In genomic region chr10:88553116-88553752, GRCh38 we compare ENCODE assay signal across 8 cellular contexts. TPM values are rescaled to one million over a fixed set of nuclear protein-coding genes. Genes with fewer than 3 reads are reported as not detected.
A peak's percentile ranks its signal among the peaks of the same experiment; 100 is the strongest.
DNase-seq lines count a peak whose midpoint lies in the region; ATAC-seq and TF ChIP-seq lines count a peak whose summit lies in the region.

No MANE protein-coding gene starts in this region.

- H3K36me3 ChIP-seq in CD4-positive, CD25-positive, alpha-beta regulatory T cell (ENCODE audit: control insufficient read depth, insufficient read depth, low read length), result no peaks in the 10 kb centered on the region

- H3K27me3 ChIP-seq in CD4-positive, CD25-positive, alpha-beta regulatory T cell (ENCODE audit: control insufficient read depth, insufficient read depth, low read length), result no peaks in the 10 kb centered on the region

- H3K4me3 ChIP-seq in CD4-positive, CD25-positive, alpha-beta regulatory T cell (ENCODE audit: low read depth, low read length), result no peak overlapping the region
- H3K4me3 ChIP-seq in foreskin fibroblast (ENCODE audit: low read depth in 1 of 2, low read length in 2 of 2), result no peak overlapping the region

- no peak overlapping the region for H3K4me3 Mint-ChIP-seq in CD4-positive, CD25-positive, alpha-beta regulatory T cell
- no peak overlapping the region for H3K4me3 Mint-ChIP-seq in activated T-cell treated with anti-CD3 and anti-CD28 coated beads, Interleukin-2, amount 50 U/mL, for 4 hours

- no peaks in the 10 kb centered on the region for H3K27me3 Mint-ChIP-seq in CD4-positive, CD25-positive, alpha-beta regulatory T cell
- H3K27me3 Mint-ChIP-seq in activated T-cell treated with anti-CD3 and anti-CD28 coated beads, Interleukin-2, amount 50 U/mL, for 4 hours (ENCODE audit: low read depth), result no peaks in the 10 kb centered on the region

- H3K4me1 ChIP-seq in CD4-positive, CD25-positive, alpha-beta regulatory T cell (ENCODE audit: control insufficient read depth, insufficient read depth, low read length, poor library complexity, severe bottlenecking), result no peaks in the 10 kb centered on the region

- no peaks in the 10 kb centered on the region for H3K9me3 ChIP-seq in CD4-positive, CD25-positive, alpha-beta regulatory T cell (ENCODE audit: control insufficient read depth in 2 of 2, low read length in 2 of 2)

- TF ChIP-seq CTCF in foreskin fibroblast (IDR thresholded peaks at IDR 0.05; ENCODE audit: low read depth, low read length), result peak; percentile 84

- H3K27ac Mint-ChIP-seq in CD4-positive, CD25-positive, alpha-beta regulatory T cell, result no peak overlapping the region

- no peaks in the 10 kb centered on the region for H3K9me3 Mint-ChIP-seq in CD4-positive, CD25-positive, alpha-beta regulatory T cell
- H3K9me3 Mint-ChIP-seq in activated T-cell treated with anti-CD3 and anti-CD28 coated beads, Interleukin-2, amount 50 U/mL, for 4 hours, result no peaks in the 10 kb centered on the region

- DNase-seq in CD4-positive, CD25-positive, alpha-beta regulatory T cell, result peak; percentile 5 to 70 (median 49)
- peak; percentile 37 for DNase-seq in NCI-H82 treated with DMSO at 0.1 percent for 48 hours (lab: John Stamatoyannopoulos, UW; ENCODE audit: unreplicated experiment)
- DNase-seq in activated T-cell treated with anti-CD3 and anti-CD28 coated beads, Interleukin-2, amount 50 U/mL, for 4 hours, result no peak
- peak; percentile 83 to 92 for DNase-seq in foreskin fibroblast
- peak; percentile 55 for DNase-seq in non-pigmented ciliary epithelial cell (ENCODE audit: low read depth)

- H3K36me3 Mint-ChIP-seq in CD4-positive, CD25-positive, alpha-beta regulatory T cell, result no peaks in the 10 kb centered on the region
- no peaks in the 10 kb centered on the region for H3K36me3 Mint-ChIP-seq in activated T-cell treated with anti-CD3 and anti-CD28 coated beads, Interleukin-2, amount 50 U/mL, for 4 hours (ENCODE audit: insufficient read depth)

- H3K4me1 Mint-ChIP-seq in CD4-positive, CD25-positive, alpha-beta regulatory T cell, result no peaks in the 10 kb centered on the region
- no peaks in the 10 kb centered on the region for H3K4me1 Mint-ChIP-seq in activated T-cell treated with anti-CD3 and anti-CD28 coated beads, Interleukin-2, amount 50 U/mL, for 4 hours (ENCODE audit: low read depth)

- H3K27ac ChIP-seq in CD4-positive, CD25-positive, alpha-beta regulatory T cell (ENCODE audit: insufficient read depth, low read length, poor library complexity, severe bottlenecking), result no peak overlapping the region

- ATAC-seq in CD4-positive, CD25-positive, alpha-beta regulatory T cell (ENCODE audit: low read depth in 2 of 2), result peak in 1 of 2 donors; percentile 71
- ATAC-seq in GM18867 (IDR thresholded peaks at IDR 0.05; ENCODE audit: unreplicated experiment), result peak; percentile 73
- ATAC-seq in HG03280 (IDR thresholded peaks at IDR 0.05; ENCODE audit: unreplicated experiment), result peak; percentile 81
- ATAC-seq in activated T-cell treated with anti-CD3 and anti-CD28 coated beads, Interleukin-2, amount 50 U/mL, for 4 hours, result peak; percentile 78 to 81
- no peak for ATAC-seq in GM19463 (IDR thresholded peaks at IDR 0.05; ENCODE audit: unreplicated experiment)

RNA-seq across cellular contexts. Expression of gene RNLS, which starts 29.9 kb away (rescaled TPM):
- 1.6 TPM for total RNA-seq in CD4-positive, CD25-positive, alpha-beta regulatory T cell
- 1 to 10 TPM; 3.9 to 5.6 (median 4.7) TPM for polyA plus RNA-seq in CD4-positive, CD25-positive, alpha-beta regulatory T cell
- total RNA-seq in activated T-cell treated with anti-CD3 and anti-CD28 coated beads, Interleukin-2, amount 50 U/mL, for 4 hours, result 1 to 10 TPM; 3.4 to 5.5 (median 5.4) TPM

RNA-seq across cellular contexts. Expression of gene LIPJ, which starts 33.3 kb away (rescaled TPM):
- total RNA-seq in CD4-positive, CD25-positive, alpha-beta regulatory T cell, result not detected
- not detected for polyA plus RNA-seq in CD4-positive, CD25-positive, alpha-beta regulatory T cell
- not detected for total RNA-seq in activated T-cell treated with anti-CD3 and anti-CD28 coated beads, Interleukin-2, amount 50 U/mL, for 4 hours
